ENCODE assay signal across 17 cellular contexts in genomic region chr1:203362561-203363055, GRCh38. TPM values are rescaled to one million over a fixed set of nuclear protein-coding genes. Genes with fewer than 3 reads are reported as not detected.
DNase-seq lines count a peak whose midpoint lies in the region; ATAC-seq and TF ChIP-seq lines count a peak whose summit lies in the region.
"Had no signal": no experiment of that assay in that cellular context is flagged by ENCODE, and none has a peak within 500 bp of the region (broad histone marks: within the 10 kb centered on the region; RNA-seq: fewer than 3 reads in every experiment).

No MANE protein-coding gene starts in this region.

- no peak overlapping the region for H3K4me3 Mint-ChIP-seq in T-helper 2 cell treated with Interferon-gamma antibody and Interleukin-4, amounts not matched to agents 5 μg/mL and 100 μg/mL, for 36 hours
- H3K4me3 Mint-ChIP-seq: activated CD4-positive, alpha-beta T cell treated with anti-CD3 and anti-CD28 coated beads, Interleukin-2, amount 10 ng/mL, durations not matched to agents 7 days and 5 days; natural killer cell; type B pancreatic cell had no signal

- H3K79me2 ChIP-seq in osteoblast (ENCODE audit: insufficient read depth, low read length) = no peaks in the 10 kb centered on the region

- H3K36me3 Mint-ChIP-seq in T-helper 2 cell treated with Interferon-gamma antibody and Interleukin-4, amounts not matched to agents 5 μg/mL and 100 μg/mL, for 36 hours (ENCODE audit: low read depth) = no peaks in the 10 kb centered on the region
- H3K36me3 Mint-ChIP-seq: natural killer cell, type B pancreatic cell had no signal

- DNase-seq in NCI-H748 (lab: John Stamatoyannopoulos, UW; ENCODE audit: unreplicated experiment) = peak; percentile 9
- no peak for DNase-seq in NCI-H748 treated with DMSO at 0.1 percent for 48 hours (lab: John Stamatoyannopoulos, UW)
- DNase-seq in NCI-H2171 treated with DMSO at 0.1 percent for 48 hours (lab: John Stamatoyannopoulos, UW) = peak; percentile 66
- DNase-seq in fibroblast of peridontal ligament (ENCODE audit: extremely low read depth) = peak; percentile 41
- no peak for DNase-seq in T-helper 2 cell treated with Interferon-gamma antibody and Interleukin-4, amounts not matched to agents 5 μg/mL and 100 μg/mL, for 36 hours (ENCODE audit: low spot score)
- DNase-seq in osteoblast (ENCODE audit: insufficient read length, low spot score, missing footprints) = no peak
- no peak for DNase-seq in Right ventricle myocardium superior
- DNase-seq: activated CD4-positive, alpha-beta T cell treated with anti-CD3 and anti-CD28 coated beads, Interleukin-2, amount 10 ng/mL, durations not matched to agents 7 days and 5 days; adrenal gland; left cardiac atrium; natural killer cell; stimulated activated CD4-positive, alpha-beta T cell treated with anti-CD3 and anti-CD28 coated beads, Interleukin-1b, Interleukin-23, amount 100 ng/mL, for 48 hours; stimulated activated naive CD4-positive, alpha-beta T cell treated with Interleukin-2 at 50 U/mL for 16 hours had no signal

- H3K4me2 ChIP-seq in osteoblast (ENCODE audit: insufficient read depth, low read length) = no peak overlapping the region

- H3K9me3 ChIP-seq in osteoblast (ENCODE audit: low read depth, low read length) = no peaks in the 10 kb centered on the region
- H3K9me3 ChIP-seq: adrenal gland had no signal

- no peaks in the 10 kb centered on the region for H4K20me1 ChIP-seq in osteoblast (ENCODE audit: insufficient read depth, low read length)

- no peak overlapping the region for H3K27ac Mint-ChIP-seq in T-helper 2 cell treated with Interferon-gamma antibody and Interleukin-4, amounts not matched to agents 5 μg/mL and 100 μg/mL, for 36 hours
- H3K27ac Mint-ChIP-seq: activated CD4-positive, alpha-beta T cell treated with anti-CD3 and anti-CD28 coated beads, Interleukin-2, amount 10 ng/mL, durations not matched to agents 7 days and 5 days; natural killer cell; type B pancreatic cell had no signal

- intact Hi-C loops in Right ventricle myocardium superior (cut with DNase I) = no loop called here

- no peaks in the 10 kb centered on the region for H3K4me1 Mint-ChIP-seq in T-helper 2 cell treated with Interferon-gamma antibody and Interleukin-4, amounts not matched to agents 5 μg/mL and 100 μg/mL, for 36 hours (ENCODE audit: low read depth)
- H3K4me1 Mint-ChIP-seq: activated CD4-positive, alpha-beta T cell treated with anti-CD3 and anti-CD28 coated beads, Interleukin-2, amount 10 ng/mL, durations not matched to agents 7 days and 5 days had no signal

- no peaks in the 10 kb centered on the region for H3K4me1 ChIP-seq in osteoblast (ENCODE audit: insufficient read depth, low read length)
- H3K4me1 ChIP-seq: adrenal gland had no signal

- no peak overlapping the region for H3K27ac ChIP-seq in osteoblast (ENCODE audit: low read depth, low read length)
- H3K27ac ChIP-seq: adrenal gland, C4-2B had no signal

- H3K9me3 Mint-ChIP-seq in T-helper 2 cell treated with Interferon-gamma antibody and Interleukin-4, amounts not matched to agents 5 μg/mL and 100 μg/mL, for 36 hours = no peaks in the 10 kb centered on the region
- H3K9me3 Mint-ChIP-seq: natural killer cell, type B pancreatic cell had no signal

- peaks cover 46% of the 10 kb centered on the region for H3K27me3 ChIP-seq in osteoblast (ENCODE audit: insufficient read depth, low read length)
- H3K27me3 ChIP-seq: adrenal gland had no signal

- no peak overlapping the region for H3K4me3 ChIP-seq in osteoblast (ENCODE audit: insufficient read depth, low read length)
- H3K4me3 ChIP-seq: adrenal gland had no signal

- H2AFZ ChIP-seq in osteoblast (ENCODE audit: low read length) = no peak overlapping the region

- H3K36me3 ChIP-seq in osteoblast (ENCODE audit: insufficient read depth, low read length) = no peaks in the 10 kb centered on the region
- H3K36me3 ChIP-seq: adrenal gland had no signal

- no peak for TF ChIP-seq CTCF in osteoblast (IDR thresholded peaks at IDR 0.05; ENCODE audit: extremely low read depth, low read depth, low read length)

- peaks cover 40% of the 10 kb centered on the region for H3K27me3 Mint-ChIP-seq in T-helper 2 cell treated with Interferon-gamma antibody and Interleukin-4, amounts not matched to agents 5 μg/mL and 100 μg/mL, for 36 hours (ENCODE audit: low read depth)

- ATAC-seq in Right ventricle myocardium superior (ENCODE audit: poor library complexity) = no peak
- ATAC-seq in HG03439 (IDR thresholded peaks at IDR 0.05; ENCODE audit: unreplicated experiment) = no peak
- ATAC-seq: natural killer cell had no signal

RNA-seq across cellular contexts. Expression of gene FMOD, which starts 11.7 kb away (rescaled TPM):
- 2.9 and 5.9 TPM in 2 replicates for total RNA-seq in osteoblast
- total RNA-seq in Right ventricle myocardium superior = 5.9 TPM
- total RNA-seq: A172; activated CD4-positive, alpha-beta T cell treated with anti-CD3 and anti-CD28 coated beads, Interleukin-2, amount 10 ng/mL, durations not matched to agents 7 days and 5 days; natural killer cell had no signal

RNA-seq across cellular contexts. Expression of gene BTG2, which starts 57.3 kb away (rescaled TPM):
- total RNA-seq in osteoblast (14.5 and 14.7 TPM in 2 replicates), Right ventricle myocardium superior (40.5 TPM)

Comparison
In these comparisons a context has a peak if more than half of its experiments do, and no peak if none do; other contexts are left out.
1. DNase-seq: peak in NCI-H748 (single experiment), NCI-H2171 treated with DMSO at 0.1 percent for 48 hours (single experiment) and fibroblast of peridontal ligament (single experiment); none in NCI-H748 treated with DMSO at 0.1 percent for 48 hours (single experiment), T-helper 2 cell treated with Interferon-gamma antibody and Interleukin-4, amounts not matched to agents 5 μg/mL and 100 μg/mL, for 36 hours (single experiment), osteoblast (single experiment) and Right ventricle myocardium superior (single experiment).